Comparison of ENCODE assay signal across 8 cellular contexts in genomic region chr10:96642973-96643372, GRCh38. TPM values are rescaled to one million over a fixed set of nuclear protein-coding genes. Genes with fewer than 3 reads are reported as not detected.
DNase-seq lines count a peak whose midpoint lies in the region; ATAC-seq, FAIRE-seq and TF ChIP-seq lines count a peak whose summit lies in the region.

No MANE protein-coding gene starts in this region.

- H3K4me2 ChIP-seq in fibroblast of lung (ENCODE audit: extremely low read depth, insufficient read depth, low read length): no peak overlapping the region

- H3K9me3 ChIP-seq in fibroblast of lung (ENCODE audit: control insufficient read depth, insufficient read depth, low read depth, low read length) (no peaks in the 10 kb centered on the region), neutrophil (no peaks in the 10 kb centered on the region), aorta (ENCODE audit: control insufficient read depth, low read length) (peaks cover 4% of the 10 kb centered on the region)

- no peak overlapping the region for H3K9ac ChIP-seq in fibroblast of lung (ENCODE audit: insufficient read depth, low read length)

- H3K27ac ChIP-seq in fibroblast of lung (ENCODE audit: insufficient read depth, low read length) (no peak overlapping the region), neutrophil (peak overlapping the region; percentile 52), aorta (ENCODE audit: low read depth in 1 of 2, low read length in 2 of 2) (no peak overlapping the region)

- 55% methylated on average over 4 of the region's 4 CpGs for WGBS in aorta, 2 donors

- DNase-seq in AG08396 (ENCODE audit: low spot score) (peak; percentile 32), GM19239 (ENCODE audit: insufficient read length, low spot score) (no peak), NCI-H69 (lab: John Stamatoyannopoulos, UW) (peak; percentile 76), fibroblast of lung (ENCODE audit: low read depth in 2 of 2) (peak in 1 of 2 donors; percentile 30), aorta (peak; percentile 84 to 89)
- DNase-seq in activated CD8-positive, alpha-beta memory T cell treated with anti-CD3 and anti-CD28 coated beads for 24 hours: peak; percentile 78

- ATAC-seq in aorta (ENCODE audit: low FRiP score): peak; percentile 43
- ATAC-seq in HG03378 (IDR thresholded peaks at IDR 0.05; ENCODE audit: unreplicated experiment): no peak

- TF ChIP-seq CTCF in fibroblast of lung (conservative IDR thresholded peaks at IDR 0.05 in 1 of 2, IDR thresholded peaks at IDR 0.05 in 1 of 2; ENCODE audit: low read depth in 1 of 2, low read length in 2 of 2) (peak; percentile 28 to 33), neutrophil (IDR thresholded peaks at IDR 0.05) (peak; percentile 73)

- H3K27me3 ChIP-seq in fibroblast of lung (ENCODE audit: control insufficient read depth, insufficient read depth, low read length): peaks cover 6% of the 10 kb centered on the region
- no peaks in the 10 kb centered on the region for H3K27me3 ChIP-seq in neutrophil
- H3K27me3 ChIP-seq in aorta (ENCODE audit: control insufficient read depth in 1 of 2, insufficient read depth in 2 of 2, low read length in 1 of 2): no peaks in the 10 kb centered on the region

- no peak overlapping the region for H3K4me3 ChIP-seq in fibroblast of lung (replicated peaks in 1 of 4; ENCODE audit: control extremely low read depth in 1 of 4, insufficient read depth in 1 of 4, low read depth in 3 of 4, low read length in 4 of 4)
- H3K4me3 ChIP-seq in neutrophil (ENCODE audit: low read depth in 1 of 2, low read length in 1 of 2): no peak overlapping the region
- H3K4me3 ChIP-seq in aorta (ENCODE audit: low read length in 2 of 2): no peak overlapping the region

- H3K36me3 ChIP-seq in fibroblast of lung (ENCODE audit: control insufficient read depth, insufficient read depth, low read length) (no peaks in the 10 kb centered on the region), neutrophil (peaks cover 83% of the 10 kb centered on the region), aorta (ENCODE audit: control insufficient read depth in 1 of 2, insufficient read depth in 2 of 2, low read length in 1 of 2) (no peaks in the 10 kb centered on the region)

- no peak overlapping the region for H2AFZ ChIP-seq in fibroblast of lung (ENCODE audit: low read length)

- intact Hi-C loops in aorta (cut with DNase I): no loop called here

- H3K4me1 ChIP-seq in fibroblast of lung (ENCODE audit: control insufficient read depth, extremely low read depth, insufficient read depth, low read length) (no peaks in the 10 kb centered on the region), neutrophil (ENCODE audit: control insufficient read depth in 1 of 2, insufficient read depth in 1 of 2, low read depth in 1 of 2, low read length in 1 of 2) (peaks cover 33 to 45% of the 10 kb centered on the region in 2 experiments), aorta (ENCODE audit: control insufficient read depth in 1 of 2, insufficient read depth in 2 of 2, low read length in 2 of 2) (no peaks in the 10 kb centered on the region)

- H4K20me1 ChIP-seq in fibroblast of lung (ENCODE audit: control insufficient read depth, extremely low read depth, insufficient read depth, low read length): no peaks in the 10 kb centered on the region

- peak; percentile 87 for FAIRE-seq in GM19239 (lab: Jason Lieb, UNC)

- H3K79me2 ChIP-seq in fibroblast of lung (ENCODE audit: control insufficient read depth, insufficient read depth, low read length): no peaks in the 10 kb centered on the region

RNA-seq across cellular contexts. Expression of gene TM9SF3, which starts 56.2 kb away (rescaled TPM):
- total RNA-seq in fibroblast of lung (92.7 and 103 TPM in 2 replicates), aorta (100 to 1,000 TPM; 120 to 137 TPM)
- polyA plus RNA-seq in fibroblast of lung (73.4 and 107 TPM in 2 replicates), aorta (10 to 100 TPM; 42.9 to 50.0 TPM)
- 68.3 and 96.6 TPM in 2 replicates for polyA plus RNA-seq in fibroblast of lung (2012)
- 11.1 and 14.4 TPM in 2 replicates for polyA minus RNA-seq in fibroblast of lung (ENCODE audit: low replicate concordance)
